ENCODE assay signal across 11 cellular contexts in genomic region chr10:119394657-119395286, GRCh38.
A peak's percentile ranks its signal among the peaks of the same experiment; 100 is the strongest.
DNase-seq lines count a peak whose midpoint lies in the region; ATAC-seq and TF ChIP-seq lines count a peak whose summit lies in the region.
"Had no signal": no experiment of that assay in that cellular context is flagged by ENCODE, and none has a peak within 500 bp of the region (broad histone marks: within the 10 kb centered on the region; RNA-seq: fewer than 3 reads in every experiment).

No MANE protein-coding gene starts in this region.

- TF ChIP-seq CTCF in IMR-90 (conservative IDR thresholded peaks at IDR 0.05; ENCODE audit: low read depth, low read length) (no peak), right lobe of liver (IDR thresholded peaks at IDR 0.05) (no peak), OCI-LY7 (conservative IDR thresholded peaks at IDR 0.05; ENCODE audit: low read length) (no peak)

- H3K4ac ChIP-seq in IMR-90 (ENCODE audit: low read depth, low read length): peak overlapping the region; percentile 69

- no peak overlapping the region for H3K14ac ChIP-seq in IMR-90 (replicated peaks; ENCODE audit: low read depth, low read length)

- H3K9me3 Mint-ChIP-seq in central memory CD8-positive, alpha-beta T cell: no peaks in the 10 kb centered on the region
- H3K9me3 Mint-ChIP-seq in stimulated activated naive B cell treated with anti-CD40 and anti-IgM and Interleukin-4, amounts not matched to agents 10 μg/mL and 1 μg/mL and 100 μg/mL, for 72 hours: peaks cover 0 to 13% of the 10 kb centered on the region in 2 donors

- TF ChIP-seq RAD21 in IMR-90 (IDR thresholded peaks at IDR 0.05; ENCODE audit: low read length): no peak

- no TSS peak for BruUV-seq in IMR-90 (replicated peaks; lab: Mats Ljungman, UMichigan)
- no TSS peak for BruUV-seq in OCI-LY7 (replicated peaks; lab: Mats Ljungman, UMichigan)

- peak overlapping the region; percentile 54; the same call in 1 of the 2 replicates for H3K18ac ChIP-seq in IMR-90 (ENCODE audit: low read depth, low read length)

- H3K4me1 ChIP-seq in IMR-90 (ENCODE audit: control insufficient read depth, insufficient read depth, low read length) (peaks cover 21% of the 10 kb centered on the region), right lobe of liver (peaks cover 0 to 3% (median 0%) of the 10 kb centered on the region in 4 donors), OCI-LY7 (ENCODE audit: insufficient read depth, low read length, poor library complexity, severe bottlenecking) (peaks cover 18% of the 10 kb centered on the region)

- CTCF ChIA-PET in IMR-90 (lab: Yijun Ruan, JAX): no interaction called here
- CTCF ChIA-PET in OCI-LY7 (lab: Charles Lee; ENCODE audit: unreplicated experiment): no interaction called here

- peak overlapping the region; percentile 40 for H3K27ac Mint-ChIP-seq in central memory CD8-positive, alpha-beta T cell (ENCODE audit: low read depth)
- peak overlapping the region; percentile 96 for H3K27ac Mint-ChIP-seq in stimulated activated naive B cell treated with anti-CD40 and anti-IgM and Interleukin-4, amounts not matched to agents 10 μg/mL and 1 μg/mL and 100 μg/mL, for 72 hours

- no peak overlapping the region for H3K9ac ChIP-seq in IMR-90 (ENCODE audit: low read depth, low read length)

- DNase-seq in IMR-90 (no peak), right lobe of liver (no peak), NCI-H748 treated with DMSO at 0.1 percent for 48 hours (lab: John Stamatoyannopoulos, UW) (no peak), NCI-H1694 (lab: John Stamatoyannopoulos, UW) (no peak), OCI-LY7 (ENCODE audit: low spot score) (no peak)
- no peak for DNase-seq in central memory CD8-positive, alpha-beta T cell (ENCODE audit: low spot score in 2 of 2)
- no peak for DNase-seq in stimulated activated naive B cell treated with anti-CD40 and anti-IgM and Interleukin-4, amounts not matched to agents 10 μg/mL and 1 μg/mL and 100 μg/mL, for 72 hours
- DNase-seq: activated CD8-positive, alpha-beta T cell treated with anti-CD3 and anti-CD28 coated beads, Interleukin-2, amount 10 ng/mL, durations not matched to agents 7 days and 5 days; NCI-H2171 treated with DMSO at 0.1 percent for 48 hours; stimulated activated naive CD4-positive, alpha-beta T cell had no signal

- H3K23ac ChIP-seq in IMR-90 (ENCODE audit: low read depth, low read length): peak overlapping the region; percentile 4; the same call in 1 of the 2 replicates

- H3K36me3 ChIP-seq in IMR-90 (ENCODE audit: control insufficient read depth, insufficient read depth, low read length) (peaks cover 48% of the 10 kb centered on the region), right lobe of liver (no peaks in the 10 kb centered on the region), OCI-LY7 (ENCODE audit: insufficient read depth, low read length) (no peaks in the 10 kb centered on the region)

- dilution Hi-C loops in IMR-90 (cut with HindIII; ENCODE audit: low sequenced_read_pairs, unreplicated experiment): no loop called here

- peaks cover 12% of the 10 kb centered on the region for H3K4me1 Mint-ChIP-seq in central memory CD8-positive, alpha-beta T cell
- H3K4me1 Mint-ChIP-seq in stimulated activated naive B cell treated with anti-CD40 and anti-IgM and Interleukin-4, amounts not matched to agents 10 μg/mL and 1 μg/mL and 100 μg/mL, for 72 hours: peaks cover 62 to 82% of the 10 kb centered on the region in 2 donors

- intact Hi-C loops in IMR-90 (cut with micrococcal nuclease) (no loop called here), right lobe of liver (cut with DNase I) (no loop called here), OCI-LY7 (cut with micrococcal nuclease; ENCODE audit: unreplicated experiment) (no loop called here)

- H4K91ac ChIP-seq in IMR-90 (ENCODE audit: insufficient read depth, low read depth, low read length): peak overlapping the region; percentile 49; the same call in 1 of the 2 replicates

- H2BK15ac ChIP-seq in IMR-90 (ENCODE audit: low read depth, low read length): peak overlapping the region; percentile 5; the same call in 1 of the 3 replicates

- H3K4me3 ChIP-seq in IMR-90 (ENCODE audit: insufficient read depth, low read depth, low read length) (no peak overlapping the region), right lobe of liver (no peak overlapping the region), OCI-LY7 (ENCODE audit: low read depth, low read length, poor library complexity, severe bottlenecking) (no peak overlapping the region)

- peaks cover 27 to 61% of the 10 kb centered on the region in 2 experiments for H3K79me1 ChIP-seq in IMR-90 (ENCODE audit: low read depth in 1 of 2, low read length in 2 of 2)

- no peak overlapping the region for H3K4me3 Mint-ChIP-seq in central memory CD8-positive, alpha-beta T cell
- peak overlapping the region; percentile 47 to 81 for H3K4me3 Mint-ChIP-seq in stimulated activated naive B cell treated with anti-CD40 and anti-IgM and Interleukin-4, amounts not matched to agents 10 μg/mL and 1 μg/mL and 100 μg/mL, for 72 hours
- H3K4me3 Mint-ChIP-seq: activated CD8-positive, alpha-beta T cell treated with anti-CD3 and anti-CD28 coated beads, Interleukin-2, amount 10 ng/mL, durations not matched to agents 7 days and 5 days had no signal

- H4K5ac ChIP-seq in IMR-90 (ENCODE audit: low read depth, low read length): peak overlapping the region; percentile 64

- H4K20me1 ChIP-seq in IMR-90 (ENCODE audit: insufficient read depth, low read length) (peaks cover 5% of the 10 kb centered on the region; the same call in 1 of the 2 replicates), OCI-LY7 (ENCODE audit: insufficient read depth, low read length) (no peaks in the 10 kb centered on the region)

- H3K27me3 Mint-ChIP-seq in central memory CD8-positive, alpha-beta T cell: no peaks in the 10 kb centered on the region
- H3K27me3 Mint-ChIP-seq in stimulated activated naive B cell treated with anti-CD40 and anti-IgM and Interleukin-4, amounts not matched to agents 10 μg/mL and 1 μg/mL and 100 μg/mL, for 72 hours: peaks cover 0 to 7% of the 10 kb centered on the region in 2 donors

- no peak overlapping the region for H3K4me2 ChIP-seq in IMR-90 (ENCODE audit: low read depth, low read length)
- no peak overlapping the region for H3K4me2 ChIP-seq in OCI-LY7 (ENCODE audit: low read length)

- no peaks in the 10 kb centered on the region for H3K79me2 ChIP-seq in OCI-LY7 (ENCODE audit: insufficient read depth, low read depth, low read length)

- no peak for ATAC-seq in IMR-90 (ENCODE audit: low read depth)
- ATAC-seq in central memory CD8-positive, alpha-beta T cell (replicated peaks; ENCODE audit: extremely low read depth, poor library complexity, severe bottlenecking): no peak
- ATAC-seq in right lobe of liver: no peak
- ATAC-seq in stimulated activated naive B cell treated with anti-CD40 and anti-IgM and Interleukin-4, amounts not matched to agents 10 μg/mL and 1 μg/mL and 100 μg/mL, for 72 hours (replicated peaks): no peak
- ATAC-seq: activated CD8-positive, alpha-beta T cell treated with anti-CD3 and anti-CD28 coated beads, Interleukin-2, amount 10 ng/mL, durations not matched to agents 7 days and 5 days; activated naive CD4-positive, alpha-beta T cell treated with anti-CD3 and anti-CD28 coated beads, Interleukin-2, amount 50 U/mL, for 72 hours had no signal

- H3K9me3 ChIP-seq in IMR-90 (ENCODE audit: control insufficient read depth, insufficient read depth, low read length): no peaks in the 10 kb centered on the region
- H3K9me3 ChIP-seq in right lobe of liver: no peaks in the 10 kb centered on the region
- H3K9me3 ChIP-seq in OCI-LY7 (ENCODE audit: low read length): no peaks in the 10 kb centered on the region

- H3K9me1 ChIP-seq in IMR-90 (ENCODE audit: insufficient read depth, low read length): peaks cover 25% of the 10 kb centered on the region

- POLR2A ChIA-PET in IMR-90 (lab: Charles Lee; ENCODE audit: unreplicated experiment): no interaction called here
- POLR2A ChIA-PET in OCI-LY7 (lab: Charles Lee): no interaction called here

- H2BK120ac ChIP-seq in IMR-90 (ENCODE audit: low read depth, low read length): peak overlapping the region; percentile 39

- no peak overlapping the region for H2BK5ac ChIP-seq in IMR-90 (ENCODE audit: low read depth, low read length, poor library complexity, severe bottlenecking)

- H2BK20ac ChIP-seq in IMR-90 (ENCODE audit: low read depth, low read length): peak overlapping the region; percentile 38; the same call in 1 of the 2 replicates

- in situ Hi-C loops in IMR-90 (cut with MboI; ENCODE audit: low sequenced_read_pairs): no loop called here

- H2AK5ac ChIP-seq in IMR-90 (ENCODE audit: low read depth, low read length): peak overlapping the region; percentile 80

- 100% methylated on average over 1 of the region's 11 CpGs; no CpG with 5 or more reads in 1 of the 2 experiments for WGBS in IMR-90 (ENCODE audit: extremely low coverage in 2 of 2, insufficient read length in 1 of 2), 2 experiments
- WGBS in right lobe of liver (ENCODE audit: insufficient coverage, low coverage, low lambda C conversion rate, missing lambda C conversion rate): 67% methylated on average over 1 of the region's 11 CpGs

- no peak overlapping the region for H2AK9ac ChIP-seq in IMR-90 (replicated peaks; ENCODE audit: low read depth, low read length, poor library complexity)

- H2AFZ ChIP-seq in IMR-90 (replicated peaks; ENCODE audit: low read length, poor library complexity): no peak overlapping the region
- H2AFZ ChIP-seq in OCI-LY7 (ENCODE audit: low read length): no peak overlapping the region

- peak overlapping the region in 1 of 2 experiments; percentile 44; a peak in 1 of 4 replicates for H4K8ac ChIP-seq in IMR-90 (ENCODE audit: low read depth in 2 of 2, low read length in 2 of 2)

- H3K36me3 Mint-ChIP-seq in central memory CD8-positive, alpha-beta T cell (ENCODE audit: insufficient read depth): peaks cover 2% of the 10 kb centered on the region
- H3K36me3 Mint-ChIP-seq in stimulated activated naive B cell treated with anti-CD40 and anti-IgM and Interleukin-4, amounts not matched to agents 10 μg/mL and 1 μg/mL and 100 μg/mL, for 72 hours: peaks cover 23 to 46% of the 10 kb centered on the region in 2 donors
- H3K36me3 Mint-ChIP-seq: activated naive CD4-positive, alpha-beta T cell treated with anti-CD3 and anti-CD28 coated beads, Interleukin-2, amount 50 U/mL, for 72 hours had no signal

- TF ChIP-seq POLR2A in IMR-90 (IDR thresholded peaks at IDR 0.05; ENCODE audit: low read depth, low read length): no peak
- TF ChIP-seq POLR2A in right lobe of liver (IDR thresholded peaks at IDR 0.05): no peak

- H3K56ac ChIP-seq in IMR-90 (ENCODE audit: extremely low read depth, insufficient read depth, low read length): no peak overlapping the region

- peak overlapping the region; percentile 64 for H3K27ac ChIP-seq in IMR-90 (ENCODE audit: insufficient read depth, low read length)
- H3K27ac ChIP-seq in right lobe of liver: peak overlapping the region in 2 of 3 donors; percentile 33 to 50
- no peak overlapping the region for H3K27ac ChIP-seq in OCI-LY7 (ENCODE audit: low read depth, low read length, poor library complexity, severe bottlenecking)

- no peaks in the 10 kb centered on the region for H3K27me3 ChIP-seq in IMR-90 (ENCODE audit: control insufficient read depth, insufficient read depth, low read length)
- no peaks in the 10 kb centered on the region for H3K27me3 ChIP-seq in right lobe of liver

- no peaks in the 10 kb centered on the region for H3K9me2 ChIP-seq in OCI-LY7 (ENCODE audit: insufficient read depth, low read length)

TF ChIP-seq in IMR-90, 13 proteins besides CTCF, POLR2A, EP300 and RAD21 (continues in another document):
- TF ChIP-seq CEBPB (IDR thresholded peaks at IDR 0.05; ENCODE audit: low read depth, low read length) (no peak), FOS (IDR thresholded peaks at IDR 0.05; ENCODE audit: low read depth, low read length) (no peak)
